12 cellular contexts compared by ENCODE assay signal in the genomic region with DNA sequence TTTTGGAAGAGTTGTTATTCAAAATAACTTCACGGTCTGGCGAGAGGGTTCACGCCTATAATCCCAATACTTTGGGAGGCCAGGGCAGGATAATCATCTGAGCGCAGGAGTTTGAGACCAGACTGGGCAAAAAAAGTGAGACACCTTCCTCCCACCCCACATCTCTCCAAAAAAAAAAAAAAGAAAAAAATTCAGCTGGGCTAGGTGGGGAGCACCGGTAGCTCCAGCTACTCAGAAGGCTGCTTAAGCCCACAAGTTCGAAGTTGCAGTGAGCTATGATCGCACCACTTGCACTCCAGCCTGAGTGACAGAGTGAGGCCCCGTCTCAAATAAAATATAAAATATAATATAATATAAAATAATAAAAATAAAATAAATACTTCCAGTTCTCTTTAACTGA. TPM values are rescaled to one million over a fixed set of nuclear protein-coding genes. Genes with fewer than 3 reads are reported as not detected.
DNase-seq lines count a peak whose midpoint lies in the region; ATAC-seq, FAIRE-seq and TF ChIP-seq lines count a peak whose summit lies in the region.
"Had no signal": no experiment of that assay in that cellular context is flagged by ENCODE, and none has a peak within 500 bp of the region (broad histone marks: within the 10 kb centered on the region; RNA-seq: fewer than 3 reads in every experiment).

No MANE protein-coding gene starts in this region.

- H3K4me2 ChIP-seq in osteoblast (ENCODE audit: insufficient read depth, low read length) = peak overlapping the region; percentile 83

- ATAC-seq in activated naive CD8-positive, alpha-beta T cell treated with anti-CD3 and anti-CD28 coated beads, Interleukin-2, amount 50 U/mL, for 24 hours = no peak

- peaks cover 24% of the 10 kb centered on the region for H3K27me3 Mint-ChIP-seq in T-helper 2 cell treated with Interferon-gamma antibody and Interleukin-4, amounts not matched to agents 5 μg/mL and 100 μg/mL, for 36 hours (ENCODE audit: low read depth)
- H3K27me3 Mint-ChIP-seq in activated naive CD8-positive, alpha-beta T cell treated with anti-CD3 and anti-CD28 coated beads, Interleukin-2, amount 50 U/mL, for 24 hours = peaks cover 8% of the 10 kb centered on the region

- H3K36me3 ChIP-seq in MG63 (no peaks in the 10 kb centered on the region), osteoblast (ENCODE audit: insufficient read depth, low read length) (no peaks in the 10 kb centered on the region), HAP-1 (replicated peaks) (no peaks in the 10 kb centered on the region; the same call in 1 of the 2 replicates)
- H3K36me3 ChIP-seq: esophagus muscularis mucosa, uterus had no signal

- TF ChIP-seq CTCF in osteoblast (IDR thresholded peaks at IDR 0.05; ENCODE audit: extremely low read depth, low read depth, low read length) = no peak

- in situ Hi-C loops in HAP-1 (cut with MboI; ENCODE audit: low sequenced_read_pairs) = no loop called here

- no peak overlapping the region for H2AFZ ChIP-seq in osteoblast (ENCODE audit: low read length)

- FAIRE-seq in RCC 7860 (lab: Jason Lieb, UNC) = no peak
- FAIRE-seq: TTC549 had no signal

- H3K4me3 ChIP-seq in MG63 = peak overlapping the region; percentile 70
- H3K4me3 ChIP-seq in osteoblast (ENCODE audit: insufficient read depth, low read length) = no peak overlapping the region
- H3K4me3 ChIP-seq in HAP-1 = no peak overlapping the region; the same call in 1 of the 2 replicates

- H3K9me3 Mint-ChIP-seq in T-helper 2 cell treated with Interferon-gamma antibody and Interleukin-4, amounts not matched to agents 5 μg/mL and 100 μg/mL, for 36 hours = no peaks in the 10 kb centered on the region
- no peaks in the 10 kb centered on the region for H3K9me3 Mint-ChIP-seq in activated naive CD8-positive, alpha-beta T cell treated with anti-CD3 and anti-CD28 coated beads, Interleukin-2, amount 50 U/mL, for 24 hours

- H3K4me1 Mint-ChIP-seq in T-helper 2 cell treated with Interferon-gamma antibody and Interleukin-4, amounts not matched to agents 5 μg/mL and 100 μg/mL, for 36 hours (ENCODE audit: low read depth) = peaks cover 23% of the 10 kb centered on the region
- H3K4me1 Mint-ChIP-seq in activated naive CD8-positive, alpha-beta T cell treated with anti-CD3 and anti-CD28 coated beads, Interleukin-2, amount 50 U/mL, for 24 hours = peaks cover 18% of the 10 kb centered on the region

- H3K4me1 ChIP-seq in osteoblast (ENCODE audit: insufficient read depth, low read length) (no peaks in the 10 kb centered on the region), HAP-1 (peaks cover 21% of the 10 kb centered on the region)
- H3K4me1 ChIP-seq: uterus had no signal

- peak overlapping the region; percentile 45 for H3K4me3 Mint-ChIP-seq in T-helper 2 cell treated with Interferon-gamma antibody and Interleukin-4, amounts not matched to agents 5 μg/mL and 100 μg/mL, for 36 hours
- peak overlapping the region; percentile 24 for H3K4me3 Mint-ChIP-seq in activated naive CD8-positive, alpha-beta T cell treated with anti-CD3 and anti-CD28 coated beads, Interleukin-2, amount 50 U/mL, for 24 hours

- no peak for DNase-seq in T-helper 2 cell treated with Interferon-gamma antibody and Interleukin-4, amounts not matched to agents 5 μg/mL and 100 μg/mL, for 36 hours (ENCODE audit: low spot score)
- DNase-seq in T-helper 2 cell = no peak
- DNase-seq in MG63 = peak; percentile 34
- no peak for DNase-seq in activated naive CD8-positive, alpha-beta T cell treated with anti-CD3 and anti-CD28 coated beads, Interleukin-2, amount 50 U/mL, for 24 hours
- no peak for DNase-seq in osteoblast (ENCODE audit: insufficient read length, low spot score, missing footprints)
- no peak for DNase-seq in HAP-1 (ENCODE audit: low spot score in 2 of 2)
- DNase-seq in GM19238 (ENCODE audit: insufficient read length, low spot score) = no peak
- no peak for DNase-seq in RCC 7860 (ENCODE audit: low spot score)
- DNase-seq: NCI-H748 treated with DMSO at 0.1 percent for 48 hours had no signal

- H3K9me3 ChIP-seq in MG63 (no peaks in the 10 kb centered on the region), osteoblast (ENCODE audit: low read depth, low read length) (no peaks in the 10 kb centered on the region), HAP-1 (no peaks in the 10 kb centered on the region)
- H3K9me3 ChIP-seq: esophagus muscularis mucosa, uterus had no signal

- no peaks in the 10 kb centered on the region for H3K79me2 ChIP-seq in osteoblast (ENCODE audit: insufficient read depth, low read length)

- no peaks in the 10 kb centered on the region for H4K20me1 ChIP-seq in osteoblast (ENCODE audit: insufficient read depth, low read length)

- H3K36me3 Mint-ChIP-seq in T-helper 2 cell treated with Interferon-gamma antibody and Interleukin-4, amounts not matched to agents 5 μg/mL and 100 μg/mL, for 36 hours (ENCODE audit: low read depth) = no peaks in the 10 kb centered on the region
- H3K36me3 Mint-ChIP-seq in activated naive CD8-positive, alpha-beta T cell treated with anti-CD3 and anti-CD28 coated beads, Interleukin-2, amount 50 U/mL, for 24 hours (ENCODE audit: low read depth) = peaks cover 8% of the 10 kb centered on the region

- no peaks in the 10 kb centered on the region for H3K27me3 ChIP-seq in MG63
- H3K27me3 ChIP-seq in osteoblast (ENCODE audit: insufficient read depth, low read length) = no peaks in the 10 kb centered on the region
- H3K27me3 ChIP-seq in HAP-1 (ENCODE audit: low read depth) = no peaks in the 10 kb centered on the region
- H3K27me3 ChIP-seq: uterus had no signal

- peak overlapping the region; percentile 55 for H3K27ac Mint-ChIP-seq in T-helper 2 cell treated with Interferon-gamma antibody and Interleukin-4, amounts not matched to agents 5 μg/mL and 100 μg/mL, for 36 hours
- no peak overlapping the region for H3K27ac Mint-ChIP-seq in activated naive CD8-positive, alpha-beta T cell treated with anti-CD3 and anti-CD28 coated beads, Interleukin-2, amount 50 U/mL, for 24 hours

- no peak overlapping the region for H3K27ac ChIP-seq in osteoblast (ENCODE audit: low read depth, low read length)

RNA-seq across cellular contexts. Expression of gene OR2B2, which starts 10.4 kb away (rescaled TPM):
- not detected in 2 replicates for total RNA-seq in MG63 (2014; rRNA removed; shearing (Covaris generic); ENCODE audit: low replicate concordance)
- not detected in 2 replicates for total RNA-seq in osteoblast
- total RNA-seq: esophagus muscularis mucosa, uterus had no signal

RNA-seq across cellular contexts. Expression of gene OR2B6, which starts 55.2 kb away (rescaled TPM):
- total RNA-seq in MG63 (2014; rRNA removed; shearing (Covaris generic); ENCODE audit: low replicate concordance) = not detected in 2 replicates
- not detected in 2 replicates for total RNA-seq in osteoblast
- total RNA-seq: esophagus muscularis mucosa, uterus had no signal
